8 cellular contexts compared by ENCODE assay signal in the genomic region with DNA sequence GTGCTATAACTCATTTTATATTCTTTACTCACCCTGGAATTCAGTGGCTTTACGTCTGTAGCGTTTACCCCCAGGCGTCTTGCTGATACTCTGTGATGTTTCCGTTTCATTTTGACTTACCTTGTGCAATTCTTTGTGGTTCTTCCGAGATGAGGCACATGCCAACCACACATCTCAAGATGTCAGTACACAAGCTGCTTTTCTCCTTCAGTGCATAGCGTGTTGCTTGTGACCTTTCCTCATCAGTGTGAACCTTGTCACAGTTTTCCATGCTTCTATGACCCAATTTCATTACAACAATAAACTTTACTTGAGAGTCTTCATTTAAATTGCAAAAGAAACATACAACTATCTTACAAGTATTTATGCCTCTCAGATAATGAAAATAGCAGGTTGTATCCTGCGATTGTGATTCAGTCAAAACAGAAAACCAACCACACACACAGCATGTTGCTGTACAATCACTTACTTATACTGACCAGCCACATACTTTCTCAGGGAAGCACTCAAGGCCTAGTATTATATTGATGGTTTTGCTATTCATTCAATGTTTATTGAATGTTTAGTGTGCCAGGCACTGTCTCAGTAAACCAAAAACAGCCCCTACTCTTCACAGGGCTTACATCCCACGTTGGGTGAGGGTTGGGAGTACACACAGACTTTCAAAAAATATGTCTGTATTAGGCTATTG. TPM values are rescaled to one million over a fixed set of nuclear protein-coding genes. Genes with fewer than 3 reads are reported as not detected.
DNase-seq lines count a peak whose midpoint lies in the region; TF ChIP-seq lines count a peak whose summit lies in the region.

No MANE protein-coding gene starts in this region.

- 80 to 89% methylated on average over 8 of the region's 8 CpGs for WGBS in thyroid gland, 2 donors

- H3K4me3 ChIP-seq in GM12864 (ENCODE audit: low read depth, low read length) (no peak overlapping the region), NB4 (ENCODE audit: low read depth, low read length) (peak overlapping the region; percentile 6), A673 (ENCODE audit: low read depth, low read length, poor library complexity, severe bottlenecking) (no peak overlapping the region), thyroid gland (replicated peaks in 1 of 3) (no peak overlapping the region)

- no TSS peak for BruUV-seq in A673 (replicated peaks; lab: Mats Ljungman, UMichigan)

- no peaks in the 10 kb centered on the region for H3K27me3 Mint-ChIP-seq in activated naive CD4-positive, alpha-beta T cell treated with anti-CD3 and anti-CD28 coated beads for 36 hours (ENCODE audit: low read depth)

- no peak for TF ChIP-seq CTCF in GM12864 (IDR thresholded peaks at IDR 0.05; ENCODE audit: low read depth, low read length, missing control alignments)
- TF ChIP-seq CTCF in NB4 (IDR thresholded peaks at IDR 0.05; ENCODE audit: low read depth, low read length) = no peak
- no peak for TF ChIP-seq CTCF in A673 (conservative IDR thresholded peaks at IDR 0.05; ENCODE audit: low read depth, low read length)
- no peak for TF ChIP-seq CTCF in thyroid gland (IDR thresholded peaks at IDR 0.05)

- H3K4me1 ChIP-seq in A673 (ENCODE audit: insufficient read depth, low read length, poor library complexity, severe bottlenecking) (peaks cover 18% of the 10 kb centered on the region), thyroid gland (peaks cover 13 to 15% of the 10 kb centered on the region in 2 donors)

- DNase-seq in GM12864 (ENCODE audit: low read depth) (peak; percentile 91), HCEC 1CT (peak; percentile 43), NB4 (ENCODE audit: low read depth) (peak; percentile 92), NCI-H1436 (lab: John Stamatoyannopoulos, UW) (no peak), A673 (ENCODE audit: low spot score) (no peak), thyroid gland (no peak)
- DNase-seq in activated naive CD4-positive, alpha-beta T cell treated with anti-CD3 and anti-CD28 coated beads for 36 hours = peak; percentile 81
- peak; percentile 63 for DNase-seq in stimulated activated CD4-positive, alpha-beta T cell treated with anti-CD3 and anti-CD28 coated beads, Interleukin-15, amount 100 ng/mL, for 24 hours

- no peaks in the 10 kb centered on the region for H3K36me3 ChIP-seq in A673 (ENCODE audit: insufficient read depth, low read length, poor library complexity, severe bottlenecking)
- no peaks in the 10 kb centered on the region for H3K36me3 ChIP-seq in thyroid gland

- H3K4me3 Mint-ChIP-seq in activated naive CD4-positive, alpha-beta T cell treated with anti-CD3 and anti-CD28 coated beads for 36 hours = peak overlapping the region; percentile 51

- TF ChIP-seq POLR2A in NB4 (IDR thresholded peaks at IDR 0.05; ENCODE audit: extremely low read depth, insufficient read length) (no peak), thyroid gland (IDR thresholded peaks at IDR 0.05) (no peak)

- no peaks in the 10 kb centered on the region for H3K27me3 ChIP-seq in A673 (replicated peaks; ENCODE audit: insufficient read depth, low read depth, low read length, poor library complexity)
- no peaks in the 10 kb centered on the region for H3K27me3 ChIP-seq in thyroid gland

- no peaks in the 10 kb centered on the region for H3K36me3 Mint-ChIP-seq in activated naive CD4-positive, alpha-beta T cell treated with anti-CD3 and anti-CD28 coated beads for 36 hours (ENCODE audit: low read depth)

- POLR2A ChIA-PET in A673 (lab: Charles Lee; ENCODE audit: low non-redundant PET) = no interaction called here

- no peaks in the 10 kb centered on the region for H3K9me3 Mint-ChIP-seq in activated naive CD4-positive, alpha-beta T cell treated with anti-CD3 and anti-CD28 coated beads for 36 hours

- H3K27ac ChIP-seq in A673 (ENCODE audit: low read depth, low read length, poor library complexity, severe bottlenecking) (no peak overlapping the region), thyroid gland (no peak overlapping the region)

- H3K4me1 Mint-ChIP-seq in activated naive CD4-positive, alpha-beta T cell treated with anti-CD3 and anti-CD28 coated beads for 36 hours (ENCODE audit: low read depth) = peaks cover 47% of the 10 kb centered on the region

- H3K9me3 ChIP-seq in A673 (ENCODE audit: low read depth, low read length, poor library complexity, severe bottlenecking) (no peaks in the 10 kb centered on the region), thyroid gland (no peaks in the 10 kb centered on the region)

- CTCF ChIA-PET in activated naive CD4-positive, alpha-beta T cell treated with anti-CD3 and anti-CD28 coated beads for 36 hours (lab: Charles Lee) = interaction anchor here (0.7 kb wide), 1 partner anchor 24 kb away, joined by 3 read pairs; no protein-coding TSS in a partner anchor
- CTCF ChIA-PET in A673 (lab: Charles Lee) = no interaction called here

- peak overlapping the region; percentile 91 for H3K27ac Mint-ChIP-seq in activated naive CD4-positive, alpha-beta T cell treated with anti-CD3 and anti-CD28 coated beads for 36 hours

- intact Hi-C loops in activated naive CD4-positive, alpha-beta T cell treated with anti-CD3 and anti-CD28 coated beads for 36 hours (cut with micrococcal nuclease) = loop anchor here (1.0 to 5.0 kb wide), 10 partner anchors 57 to 1947 kb away; a partner anchor contains a TSS
- intact Hi-C loops in A673 (cut with micrococcal nuclease; ENCODE audit: unreplicated experiment) (no loop called here), thyroid gland (cut with DNase I) (loop anchor here (10.0 kb wide), 1 partner anchor 73 kb away; no protein-coding TSS in a partner anchor)

RNA-seq across cellular contexts. Expression of a gene that starts 4.6 kb away (rescaled TPM):
- 100 to 1,000 TPM; 149 to 162 TPM for total RNA-seq in activated naive CD4-positive, alpha-beta T cell treated with anti-CD3 and anti-CD28 coated beads for 36 hours
- total RNA-seq in A673 (2021) = 186 and 220 TPM in 2 replicates
- 100 to 1,000 TPM; 164 to 239 (median 195) TPM for total RNA-seq in thyroid gland

Comparison
In these comparisons a context has a peak if more than half of its experiments do, and no peak if none do; other contexts are left out.
1. DNase-seq: peak in GM12864 (single experiment), HCEC 1CT (single experiment), NB4 (single experiment), activated naive CD4-positive, alpha-beta T cell treated with anti-CD3 and anti-CD28 coated beads for 36 hours (single experiment) and stimulated activated CD4-positive, alpha-beta T cell treated with anti-CD3 and anti-CD28 coated beads, Interleukin-15, amount 100 ng/mL, for 24 hours (single experiment); none in NCI-H1436 (single experiment), A673 (single experiment) and thyroid gland (0 of 2).